In the genomic region with DNA sequence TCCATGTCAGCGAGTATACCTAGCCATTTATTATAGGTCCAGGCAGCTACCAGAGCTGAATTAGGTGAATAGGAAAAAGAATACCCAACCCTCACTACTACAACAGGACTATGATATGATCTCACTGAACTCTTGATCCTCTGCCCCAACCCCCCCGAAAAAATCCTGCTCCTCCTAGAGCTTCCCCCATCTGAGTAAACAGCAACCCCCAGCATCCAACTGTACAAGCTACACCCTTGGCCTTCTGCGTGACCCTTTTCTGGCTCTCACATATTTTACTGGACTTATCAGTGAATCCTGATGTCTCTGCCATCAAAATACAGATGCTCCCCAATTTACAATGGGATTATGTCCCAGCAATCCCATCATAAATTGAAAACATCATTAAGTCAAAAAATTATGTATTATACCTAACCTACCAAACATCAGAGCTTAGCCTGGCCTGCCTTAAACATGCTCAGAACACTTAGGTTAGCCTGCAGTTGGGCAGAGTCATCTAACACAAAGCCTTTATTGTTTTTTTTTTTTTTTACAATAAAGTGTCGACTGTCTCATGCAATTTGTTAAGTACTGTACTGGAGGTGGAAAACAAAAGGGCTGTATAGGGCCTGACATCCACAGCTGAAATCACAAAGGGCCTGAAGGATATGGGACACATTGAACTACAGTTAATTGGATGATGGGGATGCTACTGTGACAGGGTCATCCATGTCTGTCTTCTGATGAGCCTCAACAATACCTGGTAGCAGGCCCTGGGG, we compare ENCODE assay signal across 26 cellular contexts.
"Had no signal": no experiment of that assay in that cellular context is flagged by ENCODE, and none has a peak within 500 bp of the region (broad histone marks: within the 10 kb centered on the region; RNA-seq: fewer than 3 reads in every experiment).

No MANE protein-coding gene starts in this region.

- DNase-seq: activated CD4-positive, alpha-beta T cell treated with anti-CD3 and anti-CD28 coated beads for 1 hour; activated CD4-positive, alpha-beta T cell treated with anti-CD3 and anti-CD28 coated beads, Interleukin-2, amount 10 ng/mL, durations not matched to agents 24 days and 14 days; activated CD4-positive, alpha-beta T cell treated with anti-CD3 and anti-CD28 coated beads, Interleukin-2, amount 50 U/mL, for 48 hours; activated CD8-positive, alpha-beta memory T cell treated with anti-CD3 and anti-CD28 coated beads, Interleukin-2, amount 10 ng/mL, durations not matched to agents 7 days and 5 days; activated effector memory CD4-positive, alpha-beta T cell treated with Interleukin-2 at 50 U/mL for 16 hours; activated naive CD4-positive, alpha-beta T cell; activated T-cell treated with anti-CD3 and anti-CD28 coated beads, Interleukin-2, amount 50 U/mL, for 24 hours; caudate nucleus; MG63; MV-4-11; NCI-H1092 treated with DMSO at 0.1 percent for 48 hours; NCI-H1417 treated with DMSO at 0.1 percent for 48 hours; NCI-H187; NCI-H2081; NCI-H2171; NCI-H2227 treated with DMSO at 0.1 percent for 48 hours; NCI-H446 treated with DMSO at 0.1 percent for 48 hours; NCI-H524 treated with DMSO at 0.1 percent for 48 hours; PC-3; SHP77; T-helper 17 cell; T-helper 9 cell had no signal

- H3K4me3 Mint-ChIP-seq: activated CD4-positive, alpha-beta T cell treated with anti-CD3 and anti-CD28 coated beads, Interleukin-2, amount 10 ng/mL, durations not matched to agents 24 days and 14 days; activated CD8-positive, alpha-beta memory T cell treated with anti-CD3 and anti-CD28 coated beads, Interleukin-2, amount 10 ng/mL, durations not matched to agents 7 days and 5 days; activated naive CD8-positive, alpha-beta T cell; activated T-cell treated with anti-CD3 and anti-CD28 coated beads, Interleukin-2, amount 50 U/mL, for 24 hours; activated T-helper 1 cell treated with anti-CD3 and anti-CD28 coated beads, Interleukin-12 subunit alpha, Interleukin-12 subunit beta, Interleukin-2, Interleukin-4 antibody, amounts not matched to agents 30 ng/mL and 10 ng/mL and 1 ng/mL, durations not matched to agents 14 hours and 24 hours and 36 hours; T-helper 17 cell; WTC11 had no signal

- H3K36me3 Mint-ChIP-seq: activated CD8-positive, alpha-beta memory T cell treated with anti-CD3 and anti-CD28 coated beads, Interleukin-2, amount 10 ng/mL, durations not matched to agents 7 days and 5 days; activated naive CD8-positive, alpha-beta T cell; WTC11 had no signal

- H3K27ac Mint-ChIP-seq: activated CD4-positive, alpha-beta T cell treated with anti-CD3 and anti-CD28 coated beads, Interleukin-2, amount 10 ng/mL, durations not matched to agents 24 days and 14 days; activated CD8-positive, alpha-beta memory T cell treated with anti-CD3 and anti-CD28 coated beads, Interleukin-2, amount 10 ng/mL, durations not matched to agents 7 days and 5 days; activated naive CD8-positive, alpha-beta T cell; activated T-cell treated with anti-CD3 and anti-CD28 coated beads, Interleukin-2, amount 50 U/mL, for 24 hours; activated T-helper 1 cell treated with anti-CD3 and anti-CD28 coated beads, Interleukin-12 subunit alpha, Interleukin-12 subunit beta, Interleukin-2, Interleukin-4 antibody, amounts not matched to agents 30 ng/mL and 10 ng/mL and 1 ng/mL, durations not matched to agents 14 hours and 24 hours and 36 hours; T-helper 17 cell; WTC11 had no signal

- ATAC-seq: activated CD8-positive, alpha-beta memory T cell treated with anti-CD3 and anti-CD28 coated beads, Interleukin-2, amount 10 ng/mL, durations not matched to agents 7 days and 5 days; PC-3; T-helper 17 cell; WTC11 had no signal

- H3K4me3 ChIP-seq: MG63, SJSA1 had no signal

- H3K9me3 Mint-ChIP-seq: activated T-cell treated with anti-CD3 and anti-CD28 coated beads, Interleukin-2, amount 50 U/mL, for 24 hours; activated T-helper 1 cell treated with anti-CD3 and anti-CD28 coated beads, Interleukin-12 subunit alpha, Interleukin-12 subunit beta, Interleukin-2, Interleukin-4 antibody, amounts not matched to agents 30 ng/mL and 10 ng/mL and 1 ng/mL, durations not matched to agents 14 hours and 24 hours and 36 hours; WTC11 had no signal

- H3K27me3 ChIP-seq: MG63, SJSA1 had no signal

- H3K36me3 ChIP-seq: MG63, SJSA1 had no signal

- H3K27ac ChIP-seq: SJSA1 had no signal
